1 cellular context compared by ENCODE assay signal in genomic region chr7:5713124-5713912, GRCh38.
TF ChIP-seq lines count a peak whose summit lies in the region.

No MANE protein-coding gene starts in this region.

TF ChIP-seq in GM23338, 12 proteins besides CTCF, POLR2A, EP300 and RAD21 (continued from another document):
- TF ChIP-seq ZNF462 (CRISPR knock-in tag; IDR thresholded peaks at IDR 0.05) (no peak), ZNF114 (CRISPR knock-in tag; IDR thresholded peaks at IDR 0.05) (no peak), ZNF331 (CRISPR knock-in tag; IDR thresholded peaks at IDR 0.05; ENCODE audit: low read depth) (no peak), CREB1 (CRISPR knock-in tag; IDR thresholded peaks at IDR 0.05; ENCODE audit: low read depth) (no peak), STAT1 (IDR thresholded peaks at IDR 0.05; ENCODE audit: unreplicated experiment) (no peak), POLR2AphosphoS5 (IDR thresholded peaks at IDR 0.05; ENCODE audit: low read depth) (no peak)
